In genomic region chr19:55166530-55167268, GRCh38 we compare ENCODE assay signal across 1 cellular context.
TF ChIP-seq lines count a peak whose summit lies in the region.

Gene DNAAF3 (minus strand): TSS chr19:55166613. CDS start chr19:55166413, 200 bp downstream.

TF ChIP-seq in K562, 482 proteins besides CTCF, POLR2A, EP300 and RAD21 (continued from another document and continues in another):
- TF ChIP-seq MBD1 (CRISPR knock-in tag; IDR thresholded peaks at IDR 0.05) (no peak), ZBTB33 (CRISPR knock-in tag; IDR thresholded peaks at IDR 0.05) (no peak), MCM5 (IDR thresholded peaks at IDR 0.05; ENCODE audit: low read depth) (no peak), PHB2 (IDR thresholded peaks at IDR 0.05; ENCODE audit: low read depth) (0 out of 2 replicates have a peak, but pooled peaks have one; percentile 18), SNRNP70 (optimal IDR thresholded peaks at IDR 0.05; ENCODE audit: low read depth, low read length) (no peak), GTF2A2 (tag; IDR thresholded peaks at IDR 0.05) (no peak), NR2C1 (IDR thresholded peaks at IDR 0.05) (no peak), NR2C1 (tag; IDR thresholded peaks at IDR 0.05) (no peak), BCLAF1 (IDR thresholded peaks at IDR 0.05; ENCODE audit: borderline replicate concordance in 1 of 2, control insufficient read depth in 1 of 2, low read depth in 2 of 2, low read length in 1 of 2) (peak in 1 of 2 experiments; percentile 98; a peak in 2 of 4 replicates), NCOA2 (IDR thresholded peaks at IDR 0.05; ENCODE audit: partially characterized antibody in 2 of 2) (no peak), HDAC6 (IDR thresholded peaks at IDR 0.05; ENCODE audit: low read depth, low read length) (no peak), ELF2 (CRISPR knock-in tag; IDR thresholded peaks at IDR 0.05) (no peak), ZNF124 (CRISPR knock-in tag; IDR thresholded peaks at IDR 0.05) (no peak), USF1 (CRISPR knock-in tag; IDR thresholded peaks at IDR 0.05) (0 out of 2 replicates have a peak, but pooled peaks have one; percentile 17), COPS2 (conservative IDR thresholded peaks at IDR 0.05) (no peak), E2F6 (IDR thresholded peaks at IDR 0.05; ENCODE audit: borderline replicate concordance in 1 of 2, extremely low read depth in 1 of 2, insufficient read depth in 1 of 2, insufficient read length in 1 of 2, low read depth in 1 of 2, low read length in 1 of 2, poor library complexity in 1 of 2, severe bottlenecking in 1 of 2) (no peak), ZNF347 (CRISPR knock-in tag; IDR thresholded peaks at IDR 0.05; ENCODE audit: low read depth) (no peak), TCF3 (CRISPR knock-in tag; IDR thresholded peaks at IDR 0.05) (no peak), RBFOX2 (IDR thresholded peaks at IDR 0.05; ENCODE audit: low read depth, low read length) (no peak), ARNT (IDR thresholded peaks at IDR 0.05) (peak in 1 of 2 experiments; percentile 45; a peak in 1 of 4 replicates), TFE3 (CRISPR knock-in tag; IDR thresholded peaks at IDR 0.05) (peak; percentile 14; the same call in 1 of the 2 replicates), NFATC3 (IDR thresholded peaks at IDR 0.05) (no peak), ZNF217 (CRISPR knock-in tag; IDR thresholded peaks at IDR 0.05) (no peak), TSHZ1 (CRISPR knock-in tag; IDR thresholded peaks at IDR 0.05) (no peak), POU5F1 (IDR thresholded peaks at IDR 0.05; ENCODE audit: borderline replicate concordance, low read depth, low read length, partially characterized antibody) (no peak), ZNF174 (CRISPR knock-in tag; IDR thresholded peaks at IDR 0.05) (0 out of 2 replicates have a peak, but pooled peaks have one; percentile 39), ZFP36 (IDR thresholded peaks at IDR 0.05; ENCODE audit: low read depth, low read length, partially characterized antibody) (no peak), ZC3H4 (CRISPR knock-in tag; IDR thresholded peaks at IDR 0.05; ENCODE audit: borderline replicate concordance) (no peak), ZNF23 (CRISPR knock-in tag; IDR thresholded peaks at IDR 0.05) (no peak; the same call in 1 of the 2 replicates), CREBBP (IDR thresholded peaks at IDR 0.05; ENCODE audit: low read depth, low read length) (no peak), MBD2 (IDR thresholded peaks at IDR 0.05; ENCODE audit: borderline replicate concordance, low read depth) (peak; percentile 97), SP2 (IDR thresholded peaks at IDR 0.05; ENCODE audit: extremely low read depth, low read depth, low read length, poor library complexity, severe bottlenecking) (peak; percentile 79), ZNF584 (CRISPR knock-in tag; IDR thresholded peaks at IDR 0.05; ENCODE audit: low read depth) (no peak), CREB1 (IDR thresholded peaks at IDR 0.05) (0 out of 2 replicates have a peak, but pooled peaks have one; percentile 11), CREB1 (CRISPR knock-in tag; IDR thresholded peaks at IDR 0.05) (0 out of 2 replicates have a peak, but pooled peaks have one; percentile 14), ZNF644 (tag; IDR thresholded peaks at IDR 0.05; ENCODE audit: low read depth) (no peak), CHD2 (IDR thresholded peaks at IDR 0.05; ENCODE audit: low read depth, low read length) (peak; percentile 82), ETS1 (conservative IDR thresholded peaks at IDR 0.05; ENCODE audit: control insufficient read depth, low read depth, low read length) (no peak), CHD4 (IDR thresholded peaks at IDR 0.05; ENCODE audit: insufficient read depth, insufficient replicate concordance, low read depth, low read length, poor library complexity, severe bottlenecking) (no peak), ZNF282 (CRISPR knock-in tag; IDR thresholded peaks at IDR 0.05) (no peak), NCOA1 (IDR thresholded peaks at IDR 0.05; ENCODE audit: low read depth) (no peak), CBFA2T3 (IDR thresholded peaks at IDR 0.05) (no peak), MLLT1 (IDR thresholded peaks at IDR 0.05) (no peak), ESRRA (IDR thresholded peaks at IDR 0.05; ENCODE audit: borderline replicate concordance, low read depth) (peak; percentile 50; the same call in 1 of the 2 replicates), ATF7 (IDR thresholded peaks at IDR 0.05) (peak; percentile 100), USF2 (CRISPR knock-in tag; IDR thresholded peaks at IDR 0.05) (no peak), NCOA6 (IDR thresholded peaks at IDR 0.05) (no peak), CHD1 (IDR thresholded peaks at IDR 0.05; ENCODE audit: low read length) (no peak), ZNF436 (CRISPR knock-in tag; IDR thresholded peaks at IDR 0.05) (peak; percentile 21; the same call in 1 of the 2 replicates)
